16 cellular contexts compared by ENCODE assay signal in the genomic region with DNA sequence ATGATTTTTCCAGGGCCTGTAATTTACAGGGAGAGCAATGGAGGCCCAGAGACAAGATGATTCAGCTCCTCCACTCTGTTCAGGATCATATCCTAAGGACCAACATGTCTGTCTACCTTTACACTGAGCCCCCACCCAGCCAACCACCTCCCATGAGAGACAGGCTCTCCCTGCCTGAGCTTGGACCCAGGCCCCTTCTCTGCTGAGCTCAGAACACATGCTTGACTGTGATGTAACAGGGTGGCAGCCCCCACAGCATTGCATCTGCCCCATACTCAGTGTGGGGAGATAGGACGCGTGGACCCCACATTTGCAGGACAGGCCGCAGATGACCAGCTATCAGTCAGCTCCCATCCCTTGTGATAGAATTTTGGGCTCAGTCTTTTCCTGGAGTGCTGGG.
"Had no signal": no experiment of that assay in that cellular context is flagged by ENCODE, and none has a peak within 500 bp of the region (broad histone marks: within the 10 kb centered on the region; RNA-seq: fewer than 3 reads in every experiment).

No MANE protein-coding gene starts in this region.

- DNase-seq: activated CD8-positive, alpha-beta memory T cell treated with anti-CD3 and anti-CD28 coated beads for 24 hours; activated CD8-positive, alpha-beta memory T cell treated with anti-CD3 and anti-CD28 coated beads, Interleukin-2, amount 50 U/mL, for 4 hours; activated naive CD8-positive, alpha-beta T cell treated with anti-CD3 and anti-CD28 coated beads for 36 hours; activated T-cell treated with anti-CD3 and anti-CD28 coated beads, Interleukin-2, amount 50 U/mL, for 24 hours; foreskin fibroblast; mammary epithelial cell; natural killer cell; stimulated activated CD4-positive, alpha-beta T cell treated with anti-CD3 and anti-CD28 coated beads, Interleukin-15, amount 100 ng/mL, for 24 hours; stimulated activated naive B cell treated with anti-CD40 and anti-IgM and Interleukin-4, amounts not matched to agents 10 μg/mL and 1 μg/mL and 100 μg/mL, for 72 hours; T-helper 9 cell had no signal

- ATAC-seq: activated T-helper 17 cell treated with anti-CD3 and anti-CD28 coated beads, Interleukin-2, amount 50 U/mL, for 72 hours; left lobe of liver; natural killer cell; stimulated activated naive B cell treated with anti-CD40 and anti-IgM and Interleukin-4, amounts not matched to agents 10 μg/mL and 1 μg/mL and 100 μg/mL, for 72 hours had no signal

- H3K4me3 ChIP-seq: smooth muscle cell, testis, upper lobe of left lung had no signal

- H3K27me3 ChIP-seq: testis, upper lobe of left lung had no signal

- H3K4me2 ChIP-seq: smooth muscle cell had no signal

- H3K4me1 ChIP-seq: upper lobe of left lung had no signal

- H3K9me3 ChIP-seq: testis, upper lobe of left lung had no signal

- H3K36me3 ChIP-seq: upper lobe of left lung had no signal

- H3K27ac ChIP-seq: epithelial cell of prostate, testis, upper lobe of left lung had no signal
